15 cellular contexts compared by ENCODE assay signal in genomic region chr18:49304746-49305145, GRCh38.
"Had no signal": no experiment of that assay in that cellular context is flagged by ENCODE, and none has a peak within 500 bp of the region (broad histone marks: within the 10 kb centered on the region; RNA-seq: fewer than 3 reads in every experiment).

No MANE protein-coding gene starts in this region.

- H3K4me1 Mint-ChIP-seq: activated B cell treated with CpG ODN at 0.5 μM for 24 hours; activated naive CD4-positive, alpha-beta T cell treated with anti-CD3 and anti-CD28 coated beads, Interleukin-2, amount 50 U/mL, for 24 hours had no signal

- H3K4me3 ChIP-seq: lung, psoas muscle, right lobe of liver had no signal

- H3K4me1 ChIP-seq: psoas muscle, right lobe of liver had no signal

- H3K9me3 Mint-ChIP-seq: activated naive CD4-positive, alpha-beta T cell treated with anti-CD3 and anti-CD28 coated beads, Interleukin-2, amount 50 U/mL, for 24 hours; activated T-helper 2 cell treated with anti-CD3 and anti-CD28 coated beads, Interferon-gamma antibody, Interleukin-2, Interleukin-4, amounts not matched to agents 10 μg/mL and 5 μg/mL and 100 μg/mL, durations not matched to agents 14 hours and 24 hours and 36 hours; dendritic cell treated with granulocyte-macrophage colony-stimulating factor and Interleukin-4, amounts not matched to agents 40 ng/mL and 50 ng/mL, for 4 days; natural killer cell treated with Interleukin-12 subunit alpha and Interleukin-12 subunit beta and Interleukin-15 and Interleukin-18, amount 100 ng/mL, for 72 hours; T-helper 1 cell treated with Interleukin-12 subunit alpha and Interleukin-12 subunit beta and Interleukin-4 antibody, amounts not matched to agents 30 μg/mL and 1 μg/mL, for 36 hours; type B pancreatic cell had no signal

- H3K27me3 ChIP-seq: right lobe of liver had no signal

- H3K27ac Mint-ChIP-seq: activated B cell treated with CpG ODN at 0.5 μM for 24 hours; activated naive CD4-positive, alpha-beta T cell treated with anti-CD3 and anti-CD28 coated beads, Interleukin-2, amount 50 U/mL, for 24 hours; activated T-helper 2 cell treated with anti-CD3 and anti-CD28 coated beads, Interferon-gamma antibody, Interleukin-2, Interleukin-4, amounts not matched to agents 10 μg/mL and 5 μg/mL and 100 μg/mL, durations not matched to agents 14 hours and 24 hours and 36 hours; dendritic cell treated with granulocyte-macrophage colony-stimulating factor and Interleukin-4, amounts not matched to agents 40 ng/mL and 50 ng/mL, for 4 days; natural killer cell treated with Interleukin-12 subunit alpha and Interleukin-12 subunit beta and Interleukin-15 and Interleukin-18, amount 100 ng/mL, for 72 hours; T-helper 1 cell treated with Interleukin-12 subunit alpha and Interleukin-12 subunit beta and Interleukin-4 antibody, amounts not matched to agents 30 μg/mL and 1 μg/mL, for 36 hours; type B pancreatic cell had no signal

- H3K36me3 Mint-ChIP-seq: natural killer cell treated with Interleukin-12 subunit alpha and Interleukin-12 subunit beta and Interleukin-15 and Interleukin-18, amount 100 ng/mL, for 72 hours had no signal

- H3K36me3 ChIP-seq: right lobe of liver had no signal

- DNase-seq: activated B cell treated with CpG ODN at 0.5 μM for 24 hours; erythroblast; hypothalamus; left colon; occipital lobe; psoas muscle; right lobe of liver; stimulated activated naive CD4-positive, alpha-beta T cell treated with Interleukin-2 at 50 U/mL for 16 hours had no signal

- H3K27ac ChIP-seq: psoas muscle, right lobe of liver had no signal

- ATAC-seq: left colon; natural killer cell treated with Interleukin-12 subunit alpha and Interleukin-12 subunit beta and Interleukin-15 and Interleukin-18, amount 100 ng/mL, for 72 hours; psoas muscle; right lobe of liver had no signal

- H3K27me3 Mint-ChIP-seq: activated B cell treated with CpG ODN at 0.5 μM for 24 hours; activated naive CD4-positive, alpha-beta T cell treated with anti-CD3 and anti-CD28 coated beads, Interleukin-2, amount 50 U/mL, for 24 hours; dendritic cell treated with granulocyte-macrophage colony-stimulating factor and Interleukin-4, amounts not matched to agents 40 ng/mL and 50 ng/mL, for 4 days; natural killer cell treated with Interleukin-12 subunit alpha and Interleukin-12 subunit beta and Interleukin-15 and Interleukin-18, amount 100 ng/mL, for 72 hours; type B pancreatic cell had no signal

- H3K4me3 Mint-ChIP-seq: activated B cell treated with CpG ODN at 0.5 μM for 24 hours; activated naive CD4-positive, alpha-beta T cell treated with anti-CD3 and anti-CD28 coated beads, Interleukin-2, amount 50 U/mL, for 24 hours; dendritic cell treated with granulocyte-macrophage colony-stimulating factor and Interleukin-4, amounts not matched to agents 40 ng/mL and 50 ng/mL, for 4 days; natural killer cell treated with Interleukin-12 subunit alpha and Interleukin-12 subunit beta and Interleukin-15 and Interleukin-18, amount 100 ng/mL, for 72 hours; T-helper 1 cell treated with Interleukin-12 subunit alpha and Interleukin-12 subunit beta and Interleukin-4 antibody, amounts not matched to agents 30 μg/mL and 1 μg/mL, for 36 hours; type B pancreatic cell had no signal

- H3K9me3 ChIP-seq: psoas muscle, right lobe of liver had no signal
